In genomic region chr7:143256325-143256724, GRCh38 we compare ENCODE assay signal across 9 cellular contexts. TPM values are rescaled to one million over a fixed set of nuclear protein-coding genes. Genes with fewer than 3 reads are reported as not detected.
DNase-seq lines count a peak whose midpoint lies in the region; ATAC-seq and TF ChIP-seq lines count a peak whose summit lies in the region.
"Had no signal": no experiment of that assay in that cellular context is flagged by ENCODE, and none has a peak within 500 bp of the region (broad histone marks: within the 10 kb centered on the region; RNA-seq: fewer than 3 reads in every experiment).

No MANE protein-coding gene starts in this region.

- ATAC-seq in HG02938 (IDR thresholded peaks at IDR 0.05; ENCODE audit: unreplicated experiment): peak; percentile 4

- no peak for TF ChIP-seq POLR2A in erythroblast (IDR thresholded peaks at IDR 0.05; ENCODE audit: low read length)

- peak; percentile 14 to 17 for DNase-seq in erythroblast (lab: John Stamatoyannopoulos, UW)
- no peak for DNase-seq in A172 (ENCODE audit: low spot score)
- DNase-seq in KG1 (lab: John Stamatoyannopoulos, UW): no peak
- DNase-seq: effector CD8-positive, alpha-beta T cell; GM23248; IMR-90; stimulated activated CD4-positive, alpha-beta T cell treated with anti-CD3 and anti-CD28 coated beads, Interleukin-12 subunit alpha, Interleukin-12 subunit beta, amount 100 ng/mL, for 4 hours had no signal

RNA-seq across cellular contexts. Expression of gene GSTK1, which starts 6.9 kb away (rescaled TPM):
- total RNA-seq in A172 (2014; rRNA removed; shearing (Covaris generic)): 93.3 and 106 TPM in 2 replicates

RNA-seq across cellular contexts. Expression of gene TMEM139, which starts 28.4 kb away (rescaled TPM):
- total RNA-seq in A172 (2014; rRNA removed; shearing (Covaris generic)): 3.0 and 6.2 TPM in 2 replicates
- total RNA-seq: GM23248, IMR-90 had no signal

RNA-seq across cellular contexts. Expression of gene CASP2, which starts 31.8 kb away (rescaled TPM):
- 14.6 and 34.4 TPM in 2 replicates for total RNA-seq in A172 (2014; rRNA removed; shearing (Covaris generic))

RNA-seq across cellular contexts. Expression of gene TAS2R40, which starts 34.5 kb away (rescaled TPM):
- not detected in 2 replicates for total RNA-seq in A172 (2014; rRNA removed; shearing (Covaris generic))
- total RNA-seq: GM23248, IMR-90, lower leg skin had no signal

RNA-seq across cellular contexts. Expression of gene CLCN1, which starts 59.6 kb away (rescaled TPM):
- total RNA-seq in A172 (2014; rRNA removed; shearing (Covaris generic)): not detected in 2 replicates
- total RNA-seq: GM23248, IMR-90, lower leg skin had no signal

Comparison
In these comparisons a context has a peak if more than half of its experiments do, and no peak if none do; other contexts are left out.
1. DNase-seq: peak in erythroblast (2 of 2); none in A172 (single experiment) and KG1 (single experiment).